Comparison of ENCODE assay signal across 24 cellular contexts in genomic region chr6:142790257-142790656, GRCh38.
DNase-seq lines count a peak whose midpoint lies in the region; ATAC-seq, FAIRE-seq and TF ChIP-seq lines count a peak whose summit lies in the region.
"Had no signal": no experiment of that assay in that cellular context is flagged by ENCODE, and none has a peak within 500 bp of the region (broad histone marks: within the 10 kb centered on the region; RNA-seq: fewer than 3 reads in every experiment).

No MANE protein-coding gene starts in this region.

- peaks cover 2 to 11% of the 10 kb centered on the region in 2 donors for H3K36me3 Mint-ChIP-seq in activated T-cell treated with anti-CD3 and anti-CD28 coated beads, Interleukin-2, amount 50 U/mL, for 72 hours (ENCODE audit: insufficient read depth in 2 of 2)
- H3K36me3 Mint-ChIP-seq in CD4-positive, alpha-beta T cell (ENCODE audit: low read depth), result peaks cover 25% of the 10 kb centered on the region
- peaks cover 28% of the 10 kb centered on the region for H3K36me3 Mint-ChIP-seq in stimulated activated memory B cell treated with anti-CD40 and anti-IgM and Interleukin-4, amounts not matched to agents 10 μg/mL and 1 μg/mL and 100 μg/mL, for 72 hours

- H3K4me1 ChIP-seq in spleen, result peaks cover 0 to 6% (median 0%) of the 10 kb centered on the region in 6 donors
- H3K4me1 ChIP-seq: BLaER1 had no signal

- no peak overlapping the region for H3K4me3 ChIP-seq in spleen
- H3K4me3 ChIP-seq: BLaER1, PC-9 had no signal

- FAIRE-seq in GM19239 (lab: Jason Lieb, UNC) (peak; percentile 21), islet of Langerhans (lab: Jason Lieb, UNC) (peak; percentile 24)

- no peak overlapping the region for H3K4me3 Mint-ChIP-seq in activated T-cell treated with anti-CD3 and anti-CD28 coated beads, Interleukin-2, amount 50 U/mL, for 72 hours
- no peak overlapping the region for H3K4me3 Mint-ChIP-seq in CD4-positive, alpha-beta T cell
- H3K4me3 Mint-ChIP-seq in stimulated activated memory B cell treated with anti-CD40 and anti-IgM and Interleukin-4, amounts not matched to agents 10 μg/mL and 1 μg/mL and 100 μg/mL, for 72 hours, result no peak overlapping the region
- H3K4me3 Mint-ChIP-seq: CD8-positive, alpha-beta memory T cell had no signal

- CTCF ChIA-PET in CD4-positive, alpha-beta T cell (lab: Charles Lee), result interaction anchor here (0.9 to 1.3 kb wide), 3 partner anchors 13 to 153 kb away, joined by 3 read pairs; no protein-coding TSS in a partner anchor

- ATAC-seq in activated T-cell treated with anti-CD3 and anti-CD28 coated beads, Interleukin-2, amount 50 U/mL, for 72 hours (replicated peaks in 1 of 2), result no peak
- ATAC-seq in CD4-positive, alpha-beta T cell (ENCODE audit: poor library complexity), result no peak
- no peak for ATAC-seq in stimulated activated memory B cell treated with anti-CD40 and anti-IgM and Interleukin-4, amounts not matched to agents 10 μg/mL and 1 μg/mL and 100 μg/mL, for 72 hours
- ATAC-seq: HCT116 had no signal

- no peak for DNase-seq in activated T-cell treated with anti-CD3 and anti-CD28 coated beads, Interleukin-2, amount 50 U/mL, for 72 hours
- DNase-seq in activated T-cell treated with anti-CD3 and anti-CD28 coated beads for 4 hours (no peak), GM19239 (ENCODE audit: insufficient read length, low spot score) (no peak), NCI-H1436 (lab: John Stamatoyannopoulos, UW) (no peak), spleen (no peak)
- no peak for DNase-seq in CD4-positive, alpha-beta T cell
- DNase-seq: CD8-positive, alpha-beta memory T cell; DMS 273 treated with DMSO at 0.1 percent for 48 hours; DND-41; IMR-90; NCI-H1048; NCI-H1417; NCI-H1694 treated with DMSO at 0.1 percent for 48 hours; NCI-H2081; NCI-H2227 treated with DMSO at 0.1 percent for 48 hours; NCI-H526 treated with DMSO at 0.1 percent for 48 hours; PC-9; Right ventricle myocardium superior; RPMI8226 had no signal

- H3K27ac ChIP-seq in CD4-positive, alpha-beta T cell (ENCODE audit: low read depth, low read length), result no peak overlapping the region
- no peak overlapping the region for H3K27ac ChIP-seq in spleen
- H3K27ac ChIP-seq: BLaER1, KMS-11, PC-9 had no signal

- H3K4me1 Mint-ChIP-seq in activated T-cell treated with anti-CD3 and anti-CD28 coated beads, Interleukin-2, amount 50 U/mL, for 72 hours (ENCODE audit: low read depth), result peaks cover 57% of the 10 kb centered on the region
- H3K4me1 Mint-ChIP-seq in CD4-positive, alpha-beta T cell (ENCODE audit: low read depth), result peaks cover 81% of the 10 kb centered on the region
- H3K4me1 Mint-ChIP-seq in stimulated activated memory B cell treated with anti-CD40 and anti-IgM and Interleukin-4, amounts not matched to agents 10 μg/mL and 1 μg/mL and 100 μg/mL, for 72 hours, result peaks cover 33% of the 10 kb centered on the region

- POLR2A ChIA-PET in CD4-positive, alpha-beta T cell (lab: Charles Lee), result interaction anchor here (0.6 kb wide), 1 partner anchor 157 kb away, joined by 3 read pairs; no protein-coding TSS in a partner anchor

- H3K9me3 Mint-ChIP-seq in activated T-cell treated with anti-CD3 and anti-CD28 coated beads, Interleukin-2, amount 50 U/mL, for 72 hours, result no peaks in the 10 kb centered on the region
- no peaks in the 10 kb centered on the region for H3K9me3 Mint-ChIP-seq in CD4-positive, alpha-beta T cell
- no peaks in the 10 kb centered on the region for H3K9me3 Mint-ChIP-seq in stimulated activated memory B cell treated with anti-CD40 and anti-IgM and Interleukin-4, amounts not matched to agents 10 μg/mL and 1 μg/mL and 100 μg/mL, for 72 hours
- H3K9me3 Mint-ChIP-seq: CD8-positive, alpha-beta memory T cell had no signal

- TF ChIP-seq CTCF in CD4-positive, alpha-beta T cell (IDR thresholded peaks at IDR 0.05), result no peak
- TF ChIP-seq CTCF in spleen (IDR thresholded peaks at IDR 0.05 in 8 of 11, conservative IDR thresholded peaks at IDR 0.05 in 3 of 11), result no peak

- no peaks in the 10 kb centered on the region for H3K27me3 Mint-ChIP-seq in activated T-cell treated with anti-CD3 and anti-CD28 coated beads, Interleukin-2, amount 50 U/mL, for 72 hours (ENCODE audit: low read depth)
- H3K27me3 Mint-ChIP-seq in CD4-positive, alpha-beta T cell, result no peaks in the 10 kb centered on the region
- H3K27me3 Mint-ChIP-seq in stimulated activated memory B cell treated with anti-CD40 and anti-IgM and Interleukin-4, amounts not matched to agents 10 μg/mL and 1 μg/mL and 100 μg/mL, for 72 hours, result no peaks in the 10 kb centered on the region
- H3K27me3 Mint-ChIP-seq: CD8-positive, alpha-beta memory T cell had no signal

- no peaks in the 10 kb centered on the region for H3K9me3 ChIP-seq in CD4-positive, alpha-beta T cell (ENCODE audit: control insufficient read depth, low read length)
- H3K9me3 ChIP-seq in spleen, result no peaks in the 10 kb centered on the region
- H3K9me3 ChIP-seq: BLaER1 had no signal

- H3K27ac Mint-ChIP-seq in activated T-cell treated with anti-CD3 and anti-CD28 coated beads, Interleukin-2, amount 50 U/mL, for 72 hours, result peak overlapping the region; percentile 79
- H3K27ac Mint-ChIP-seq in CD4-positive, alpha-beta T cell, result peak overlapping the region; percentile 28
- H3K27ac Mint-ChIP-seq in stimulated activated memory B cell treated with anti-CD40 and anti-IgM and Interleukin-4, amounts not matched to agents 10 μg/mL and 1 μg/mL and 100 μg/mL, for 72 hours, result no peak overlapping the region

- TF ChIP-seq POLR2A in spleen (IDR thresholded peaks at IDR 0.05), result no peak

- H3K27me3 ChIP-seq in CD4-positive, alpha-beta T cell (ENCODE audit: control insufficient read depth, insufficient read depth, low read length), result no peaks in the 10 kb centered on the region
- H3K27me3 ChIP-seq in spleen (replicated peaks in 1 of 7), result no peaks in the 10 kb centered on the region
- H3K27me3 ChIP-seq: BLaER1 had no signal

- intact Hi-C loops in CD4-positive, alpha-beta T cell (cut with DNase I, micrococcal nuclease), result no loop called here
- intact Hi-C loops in spleen (cut with DNase I; ENCODE audit: low total_unique reads), result no loop called here

- H3K36me3 ChIP-seq in spleen, result no peaks in the 10 kb centered on the region

- 94 to 98% (median 96%) methylated on average over 1 of the region's 1 CpG for WGBS in spleen, 5 donors
